Comparison of ENCODE assay signal across 9 cellular contexts in genomic region chr4:21765810-21766407, GRCh38.
DNase-seq lines count a peak whose midpoint lies in the region; ATAC-seq, FAIRE-seq and TF ChIP-seq lines count a peak whose summit lies in the region.
"Had no signal": no experiment of that assay in that cellular context is flagged by ENCODE, and none has a peak within 500 bp of the region (broad histone marks: within the 10 kb centered on the region; RNA-seq: fewer than 3 reads in every experiment).

No MANE protein-coding gene starts in this region.

- no peak overlapping the region for H3K4me2 ChIP-seq in A549

- 17% methylated on average over 7 of the region's 8 CpGs for WGBS in A549 (ENCODE audit: missing lambda C conversion rate)

- H3K4me3 ChIP-seq in A549 (no peak overlapping the region), HFF-Myc (replicated peaks; ENCODE audit: low read depth, low read length) (no peak overlapping the region), WERI-Rb-1 (ENCODE audit: low read depth, low read length) (no peak overlapping the region)

- H3K9me3 ChIP-seq in A549: no peaks in the 10 kb centered on the region
- no peaks in the 10 kb centered on the region for H3K9me3 ChIP-seq in WERI-Rb-1 (ENCODE audit: severe bottlenecking)

- H3K27ac ChIP-seq in A549 (no peak overlapping the region), WERI-Rb-1 (no peak overlapping the region)
- H3K27ac ChIP-seq: epithelial cell of prostate had no signal

- ATAC-seq in A549: peak; percentile 73 to 79; a peak in 5 of 6 replicates

- FAIRE-seq in A549 (lab: Jason Lieb, UNC): no peak

- peak; percentile 29 to 45; a peak in 3 of 5 replicates for TF ChIP-seq RAD21 in A549 (conservative IDR thresholded peaks at IDR 0.05 in 1 of 2, IDR thresholded peaks at IDR 0.05 in 1 of 2)

- CTCF ChIA-PET in A549 (lab: Yijun Ruan, JAX): interaction anchor here (0.6 to 1.8 kb wide), 7 partner anchors 11 to 254 kb away, joined by 3 to 7 read pairs (median 3); no protein-coding TSS in a partner anchor

- H3K4me1 ChIP-seq in A549: no peaks in the 10 kb centered on the region

- TF ChIP-seq CTCF in A549 (IDR thresholded peaks at IDR 0.05): peak; percentile 63
- peak; percentile 0 for TF ChIP-seq CTCF in GM12801 (IDR thresholded peaks at IDR 0.05; ENCODE audit: extremely low read depth, insufficient read length)
- TF ChIP-seq CTCF in HFF-Myc (IDR thresholded peaks at IDR 0.05; ENCODE audit: low read depth, low read length, missing control alignments): peak; percentile 81
- peak; percentile 90 for TF ChIP-seq CTCF in WERI-Rb-1 (IDR thresholded peaks at IDR 0.05; ENCODE audit: low read depth, low read length)

- POLR2A ChIA-PET in A549 (lab: Yijun Ruan, JAX): no interaction called here

- DNase-seq in A549 (ENCODE audit: low read depth in 1 of 2, low spot score in 1 of 2): peak; percentile 2 to 26
- no peak for DNase-seq in HFF-Myc (ENCODE audit: extremely low read depth, low read depth)
- peak; percentile 47 for DNase-seq in NCI-H1092 treated with DMSO at 0.1 percent for 48 hours (lab: John Stamatoyannopoulos, UW)
- DNase-seq in WERI-Rb-1: peak; percentile 59
- peak; percentile 31 for DNase-seq in globus pallidus (ENCODE audit: low spot score)
- peak; percentile 43 for DNase-seq in putamen (ENCODE audit: low spot score)
- no peak for DNase-seq in cerebellar nuclear complex (lab: John Stamatoyannopoulos, UW)

- H3K36me3 ChIP-seq in WERI-Rb-1: no peaks in the 10 kb centered on the region

- H3K27me3 ChIP-seq in WERI-Rb-1 (ENCODE audit: insufficient read depth, low read depth, severe bottlenecking): no peaks in the 10 kb centered on the region

- no peak for TF ChIP-seq POLR2A in A549 (IDR thresholded peaks at IDR 0.05; ENCODE audit: low read length)

- TF ChIP-seq EP300 in A549 (IDR thresholded peaks at IDR 0.05): no peak

TF ChIP-seq in A549, 52 proteins besides CTCF, POLR2A, EP300 and RAD21:
- TF ChIP-seq ZNF302 (CRISPR knock-in tag; IDR thresholded peaks at IDR 0.05) (no peak), JUN (IDR thresholded peaks at IDR 0.05) (no peak), SMC3 (IDR thresholded peaks at IDR 0.05) (peak; percentile 36; the same call in 2 of the 3 replicates), PBX3 (IDR thresholded peaks at IDR 0.05) (no peak), MYC (IDR thresholded peaks at IDR 0.05; ENCODE audit: borderline replicate concordance, low read length) (no peak), HOXB13 (CRISPR knock-in tag; IDR thresholded peaks at IDR 0.05; ENCODE audit: low read depth) (no peak), GATA3 (IDR thresholded peaks at IDR 0.05; ENCODE audit: borderline replicate concordance) (no peak)
- TF ChIP-seq, protein P1, sequence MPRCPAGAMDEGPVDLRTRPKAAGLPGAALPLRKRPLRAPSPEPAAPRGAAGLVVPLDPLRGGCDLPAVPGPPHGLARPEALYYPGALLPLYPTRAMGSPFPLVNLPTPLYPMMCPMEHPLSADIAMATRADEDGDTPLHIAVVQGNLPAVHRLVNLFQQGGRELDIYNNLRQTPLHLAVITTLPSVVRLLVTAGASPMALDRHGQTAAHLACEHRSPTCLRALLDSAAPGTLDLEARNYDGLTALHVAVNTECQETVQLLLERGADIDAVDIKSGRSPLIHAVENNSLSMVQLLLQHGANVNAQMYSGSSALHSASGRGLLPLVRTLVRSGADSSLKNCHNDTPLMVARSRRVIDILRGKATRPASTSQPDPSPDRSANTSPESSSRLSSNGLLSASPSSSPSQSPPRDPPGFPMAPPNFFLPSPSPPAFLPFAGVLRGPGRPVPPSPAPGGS (IDR thresholded peaks at IDR 0.05): no peak

Comparison
In these comparisons a context has a peak if more than half of its experiments do, and no peak if none do; other contexts are left out.
1. DNase-seq: peak in A549 (2 of 2), NCI-H1092 treated with DMSO at 0.1 percent for 48 hours (single experiment), WERI-Rb-1 (single experiment), globus pallidus (single experiment) and putamen (single experiment); none in HFF-Myc (single experiment) and cerebellar nuclear complex (0 of 2).
2. CTCF ChIP-seq: peak in every context shown above with its lines; median percentile 90 in WERI-Rb-1; 81 in HFF-Myc; 63 in A549; 0 in GM12801.